1 cellular context compared by ENCODE assay signal in genomic region chr21:45341779-45342178, GRCh38.
TF ChIP-seq lines count a peak whose summit lies in the region.

No MANE protein-coding gene starts in this region.

TF ChIP-seq in HepG2, 621 proteins besides CTCF, POLR2A, EP300 and RAD21 (continued from another document and continues in another):
- TF ChIP-seq, protein P1, sequence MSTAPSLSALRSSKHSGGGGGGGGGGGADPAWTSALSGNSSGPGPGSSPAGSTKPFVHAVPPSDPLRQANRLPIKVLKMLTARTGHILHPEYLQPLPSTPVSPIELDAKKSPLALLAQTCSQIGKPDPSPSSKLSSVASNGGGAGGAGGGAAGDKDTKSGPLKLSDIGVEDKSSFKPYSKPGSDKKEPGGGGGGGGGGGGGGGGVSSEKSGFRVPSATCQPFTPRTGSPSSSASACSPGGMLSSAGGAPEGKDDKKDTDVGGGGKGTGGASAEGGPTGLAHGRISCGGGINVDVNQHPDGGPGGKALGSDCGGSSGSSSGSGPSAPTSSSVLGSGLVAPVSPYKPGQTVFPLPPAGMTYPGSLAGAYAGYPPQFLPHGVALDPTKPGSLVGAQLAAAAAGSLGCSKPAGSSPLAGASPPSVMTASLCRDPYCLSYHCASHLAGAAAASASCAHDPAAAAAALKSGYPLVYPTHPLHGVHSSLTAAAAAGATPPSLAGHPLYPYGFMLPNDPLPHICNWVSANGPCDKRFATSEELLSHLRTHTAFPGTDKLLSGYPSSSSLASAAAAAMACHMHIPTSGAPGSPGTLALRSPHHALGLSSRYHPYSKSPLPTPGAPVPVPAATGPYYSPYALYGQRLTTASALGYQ (CRISPR knock-in tag; IDR thresholded peaks at IDR 0.05), result no peak
- TF ChIP-seq ATF7-NPFF (CRISPR knock-in tag; IDR thresholded peaks at IDR 0.05; ENCODE audit: low read depth) (no peak), CEBPB (IDR thresholded peaks at IDR 0.05; ENCODE audit: borderline replicate concordance, low read depth, low read length) (peak; percentile 35; the same call in 1 of the 2 replicates), TFDP1 (CRISPR knock-in tag; IDR thresholded peaks at IDR 0.05; ENCODE audit: borderline replicate concordance) (peak; percentile 61; the same call in 1 of the 2 replicates), ZSCAN29 (CRISPR knock-in tag; conservative IDR thresholded peaks at IDR 0.05) (no peak), ZFP36 (IDR thresholded peaks at IDR 0.05; ENCODE audit: borderline replicate concordance, low read depth, low read length, partially characterized antibody) (no peak), GLMP (CRISPR knock-in tag; IDR thresholded peaks at IDR 0.05; ENCODE audit: borderline replicate concordance) (no peak), ZNF746 (CRISPR knock-in tag; IDR thresholded peaks at IDR 0.05) (no peak), ZNF430 (CRISPR knock-in tag; IDR thresholded peaks at IDR 0.05) (0 out of 2 replicates have a peak, but pooled peaks have one; percentile 6), GATAD2A (CRISPR knock-in tag; IDR thresholded peaks at IDR 0.05) (no peak), ONECUT2 (CRISPR knock-in tag; IDR thresholded peaks at IDR 0.05) (no peak), NFE2L1 (CRISPR knock-in tag; IDR thresholded peaks at IDR 0.05; ENCODE audit: borderline replicate concordance) (no peak), CEBPG (CRISPR knock-in tag; IDR thresholded peaks at IDR 0.05) (0 out of 2 replicates have a peak, but pooled peaks have one; percentile 15), GFI1 (CRISPR knock-in tag; IDR thresholded peaks at IDR 0.05; ENCODE audit: borderline replicate concordance) (no peak), CREM (IDR thresholded peaks at IDR 0.05) (no peak), CREM (CRISPR knock-in tag; IDR thresholded peaks at IDR 0.05) (no peak), ZNF646 (CRISPR knock-in tag; IDR thresholded peaks at IDR 0.05) (no peak), NPAS2 (CRISPR knock-in tag; IDR thresholded peaks at IDR 0.05; ENCODE audit: borderline replicate concordance) (no peak), PCBP2 (optimal IDR thresholded peaks at IDR 0.05; ENCODE audit: low read depth, low read length, poor library complexity, severe bottlenecking) (no peak), SOX13 (IDR thresholded peaks at IDR 0.05) (no peak), SOX13 (CRISPR knock-in tag; conservative IDR thresholded peaks at IDR 0.05 in 1 of 2, IDR thresholded peaks at IDR 0.05 in 1 of 2) (no peak), ZNF331 (CRISPR knock-in tag; IDR thresholded peaks at IDR 0.05) (no peak), ZNF616 (CRISPR knock-in tag; IDR thresholded peaks at IDR 0.05; ENCODE audit: low read depth) (no peak), ZC3H4 (CRISPR knock-in tag; IDR thresholded peaks at IDR 0.05; ENCODE audit: borderline replicate concordance) (no peak), SALL1 (CRISPR knock-in tag; IDR thresholded peaks at IDR 0.05) (peak; percentile 29; the same call in 1 of the 2 replicates), ZNF563 (CRISPR knock-in tag; IDR thresholded peaks at IDR 0.05) (no peak), NFYC (CRISPR knock-in tag; IDR thresholded peaks at IDR 0.05) (no peak), ZBTB26 (CRISPR knock-in tag; IDR thresholded peaks at IDR 0.05; ENCODE audit: borderline replicate concordance) (no peak), ZBTB43 (CRISPR knock-in tag; conservative IDR thresholded peaks at IDR 0.05) (0 out of 2 replicates have a peak, but pooled peaks have one; percentile 35), ZNF225 (CRISPR knock-in tag; IDR thresholded peaks at IDR 0.05) (no peak), GATAD1 (CRISPR knock-in tag; IDR thresholded peaks at IDR 0.05) (no peak), ZNF264 (CRISPR knock-in tag; IDR thresholded peaks at IDR 0.05) (peak; percentile 5; the same call in 1 of the 2 replicates), IKZF4 (CRISPR knock-in tag; IDR thresholded peaks at IDR 0.05; ENCODE audit: borderline replicate concordance, low read depth, not compliant biosample characterization) (no peak), ZNF280B (CRISPR knock-in tag; IDR thresholded peaks at IDR 0.05; ENCODE audit: borderline replicate concordance) (no peak), ZNF747 (CRISPR knock-in tag; IDR thresholded peaks at IDR 0.05; ENCODE audit: borderline replicate concordance) (no peak)
- TF ChIP-seq, protein P2, sequence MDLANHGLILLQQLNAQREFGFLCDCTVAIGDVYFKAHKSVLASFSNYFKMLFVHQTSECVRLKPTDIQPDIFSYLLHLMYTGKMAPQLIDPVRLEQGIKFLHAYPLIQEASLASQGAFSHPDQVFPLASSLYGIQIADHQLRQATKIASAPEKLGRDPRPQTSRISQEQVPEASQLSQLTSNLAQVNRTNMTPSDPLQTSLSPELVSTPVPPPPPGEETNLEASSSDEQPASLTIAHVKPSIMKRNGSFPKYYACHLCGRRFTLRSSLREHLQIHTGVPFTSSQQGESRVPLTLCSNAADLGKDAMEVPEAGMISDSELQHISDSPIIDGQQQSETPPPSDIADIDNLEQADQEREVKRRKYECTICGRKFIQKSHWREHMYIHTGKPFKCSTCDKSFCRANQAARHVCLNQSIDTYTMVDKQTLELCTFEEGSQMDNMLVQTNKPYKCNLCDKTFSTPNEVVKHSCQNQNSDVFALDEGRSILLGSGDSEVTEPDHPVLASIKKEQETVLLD (CRISPR knock-in tag; IDR thresholded peaks at IDR 0.05; ENCODE audit: low read depth), result no peak
- TF ChIP-seq, protein P3, sequence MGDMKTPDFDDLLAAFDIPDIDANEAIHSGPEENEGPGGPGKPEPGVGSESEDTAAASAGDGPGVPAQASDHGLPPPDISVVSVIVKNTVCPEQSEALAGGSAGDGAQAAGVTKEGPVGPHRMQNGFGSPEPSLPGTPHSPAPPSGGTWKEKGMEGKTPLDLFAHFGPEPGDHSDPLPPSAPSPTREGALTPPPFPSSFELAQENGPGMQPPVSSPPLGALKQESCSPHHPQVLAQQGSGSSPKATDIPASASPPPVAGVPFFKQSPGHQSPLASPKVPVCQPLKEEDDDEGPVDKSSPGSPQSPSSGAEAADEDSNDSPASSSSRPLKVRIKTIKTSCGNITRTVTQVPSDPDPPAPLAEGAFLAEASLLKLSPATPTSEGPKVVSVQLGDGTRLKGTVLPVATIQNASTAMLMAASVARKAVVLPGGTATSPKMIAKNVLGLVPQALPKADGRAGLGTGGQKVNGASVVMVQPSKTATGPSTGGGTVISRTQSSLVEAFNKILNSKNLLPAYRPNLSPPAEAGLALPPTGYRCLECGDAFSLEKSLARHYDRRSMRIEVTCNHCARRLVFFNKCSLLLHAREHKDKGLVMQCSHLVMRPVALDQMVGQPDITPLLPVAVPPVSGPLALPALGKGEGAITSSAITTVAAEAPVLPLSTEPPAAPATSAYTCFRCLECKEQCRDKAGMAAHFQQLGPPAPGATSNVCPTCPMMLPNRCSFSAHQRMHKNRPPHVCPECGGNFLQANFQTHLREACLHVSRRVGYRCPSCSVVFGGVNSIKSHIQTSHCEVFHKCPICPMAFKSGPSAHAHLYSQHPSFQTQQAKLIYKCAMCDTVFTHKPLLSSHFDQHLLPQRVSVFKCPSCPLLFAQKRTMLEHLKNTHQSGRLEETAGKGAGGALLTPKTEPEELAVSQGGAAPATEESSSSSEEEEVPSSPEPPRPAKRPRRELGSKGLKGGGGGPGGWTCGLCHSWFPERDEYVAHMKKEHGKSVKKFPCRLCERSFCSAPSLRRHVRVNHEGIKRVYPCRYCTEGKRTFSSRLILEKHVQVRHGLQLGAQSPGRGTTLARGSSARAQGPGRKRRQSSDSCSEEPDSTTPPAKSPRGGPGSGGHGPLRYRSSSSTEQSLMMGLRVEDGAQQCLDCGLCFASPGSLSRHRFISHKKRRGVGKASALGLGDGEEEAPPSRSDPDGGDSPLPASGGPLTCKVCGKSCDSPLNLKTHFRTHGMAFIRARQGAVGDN (CRISPR knock-in tag; IDR thresholded peaks at IDR 0.05), result no peak
- TF ChIP-seq, protein P4, sequence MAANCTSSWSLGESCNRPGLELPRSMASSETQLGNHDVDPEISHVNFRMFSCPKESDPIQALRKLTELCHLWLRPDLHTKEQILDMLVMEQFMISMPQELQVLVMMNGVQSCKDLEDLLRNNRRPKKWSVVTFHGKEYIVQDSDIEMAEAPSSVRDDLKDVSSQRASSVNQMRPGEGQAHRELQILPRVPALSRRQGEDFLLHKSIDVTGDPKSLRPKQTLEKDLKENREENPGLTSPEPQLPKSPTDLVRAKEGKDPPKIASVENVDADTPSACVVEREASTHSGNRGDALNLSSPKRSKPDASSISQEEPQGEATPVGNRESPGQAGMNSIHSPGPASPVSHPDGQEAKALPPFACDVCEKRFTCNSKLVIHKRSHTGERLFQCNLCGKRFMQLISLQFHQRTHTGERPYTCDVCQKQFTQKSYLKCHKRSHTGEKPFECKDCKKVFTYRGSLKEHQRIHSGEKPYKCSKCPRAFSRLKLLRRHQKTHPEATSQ (CRISPR knock-in tag; IDR thresholded peaks at IDR 0.05; ENCODE audit: borderline replicate concordance), result no peak
